19 cellular contexts compared by ENCODE assay signal in genomic region chr13:80465321-80465720, GRCh38.
DNase-seq lines count a peak whose midpoint lies in the region; ATAC-seq and TF ChIP-seq lines count a peak whose summit lies in the region.
"Had no signal": no experiment of that assay in that cellular context is flagged by ENCODE, and none has a peak within 500 bp of the region (broad histone marks: within the 10 kb centered on the region; RNA-seq: fewer than 3 reads in every experiment).

No MANE protein-coding gene starts in this region.

- H3K27me3 ChIP-seq in left ventricle myocardium inferior (ENCODE audit: low read depth) (no peaks in the 10 kb centered on the region), right cardiac atrium (ENCODE audit: control insufficient read depth, insufficient read depth) (no peaks in the 10 kb centered on the region), thyroid gland (no peaks in the 10 kb centered on the region)

- no peak for TF ChIP-seq CTCF in left ventricle myocardium inferior (IDR thresholded peaks at IDR 0.05; ENCODE audit: borderline replicate concordance)
- no peak for TF ChIP-seq CTCF in thyroid gland (IDR thresholded peaks at IDR 0.05)

- intact Hi-C loops in left ventricle myocardium inferior (cut with micrococcal nuclease) (no loop called here), right cardiac atrium (cut with DNase I) (no loop called here), thyroid gland (cut with DNase I) (no loop called here)

- H3K9me3 ChIP-seq in left ventricle myocardium inferior (replicated peaks): peaks cover 5% of the 10 kb centered on the region
- H3K9me3 ChIP-seq in right cardiac atrium (ENCODE audit: control insufficient read depth, low read length): no peaks in the 10 kb centered on the region
- H3K9me3 ChIP-seq in thyroid gland: no peaks in the 10 kb centered on the region
- H3K9me3 ChIP-seq: A549, Caco-2 had no signal

- no peak for DNase-seq in left ventricle myocardium inferior
- DNase-seq in right cardiac atrium: no peak
- peak; percentile 66 for DNase-seq in left lobe of liver (ENCODE audit: low spot score)
- DNase-seq in renal cortical epithelial cell (ENCODE audit: low read depth): peak; percentile 47
- peak; percentile 63 to 67 for DNase-seq in thyroid gland
- no peak for DNase-seq in Kasumi-1 (lab: John Stamatoyannopoulos, UW)
- no peak for DNase-seq in medulla oblongata (ENCODE audit: extremely low spot score)
- DNase-seq: AML-193; Caco-2; Calu3; CD4-positive, alpha-beta T cell; CD8-positive, alpha-beta T cell; DMS79 treated with DMSO at 0.1 percent for 48 hours; GF-D8 had no signal

- no peak for TF ChIP-seq POLR2A in thyroid gland (IDR thresholded peaks at IDR 0.05)

- peak overlapping the region; percentile 27 for H3K27ac ChIP-seq in left ventricle myocardium inferior (replicated peaks)
- H3K27ac ChIP-seq in right cardiac atrium (ENCODE audit: low read length): no peak overlapping the region
- no peak overlapping the region for H3K27ac ChIP-seq in thyroid gland
- H3K27ac ChIP-seq: 22Rv1; A549; BLaER1 treated with 17β-estradiol and CSF1 and Interleukin-3, amounts not matched to agents 10 nM and 100 nM; C4-2B had no signal

- peaks cover 37% of the 10 kb centered on the region for H3K4me1 ChIP-seq in left ventricle myocardium inferior
- H3K4me1 ChIP-seq in right cardiac atrium (ENCODE audit: control insufficient read depth, insufficient read depth, low read length): peaks cover 4% of the 10 kb centered on the region
- peaks cover 19 to 23% of the 10 kb centered on the region in 2 donors for H3K4me1 ChIP-seq in thyroid gland
- H3K4me1 ChIP-seq: Caco-2 had no signal

- 43% methylated on average over 2 of the region's 2 CpGs for WGBS in right cardiac atrium
- 22 to 34% methylated on average over 2 of the region's 2 CpGs for WGBS in thyroid gland, 2 donors

- H3K36me3 ChIP-seq in left ventricle myocardium inferior (no peaks in the 10 kb centered on the region), thyroid gland (no peaks in the 10 kb centered on the region)
- H3K36me3 ChIP-seq: BLaER1 treated with 17β-estradiol and CSF1 and Interleukin-3, amounts not matched to agents 10 nM and 100 nM had no signal

- ATAC-seq in right cardiac atrium (no peak), left lobe of liver (peak; percentile 82), SK-N-SH treated with all-trans-retinoic acid at 6 μM for 48 hours (no peak)
- ATAC-seq: A549; CD8-positive, alpha-beta T cell had no signal

- H3K4me3 ChIP-seq in left ventricle myocardium inferior (no peak overlapping the region), right cardiac atrium (ENCODE audit: low read length) (no peak overlapping the region), thyroid gland (replicated peaks in 1 of 3) (no peak overlapping the region)
- H3K4me3 ChIP-seq: A549; BLaER1 treated with 17β-estradiol and CSF1 and Interleukin-3, amounts not matched to agents 10 nM and 100 nM had no signal

TF ChIP-seq in SK-N-SH treated with all-trans-retinoic acid at 6 μM for 48 hours, 23 proteins besides CTCF, POLR2A, EP300 and RAD21:
- TF ChIP-seq ESRRG (CRISPR knock-in tag; IDR thresholded peaks at IDR 0.05) (no peak), GLIS3 (CRISPR knock-in tag; IDR thresholded peaks at IDR 0.05) (no peak), TOX (CRISPR knock-in tag; IDR thresholded peaks at IDR 0.05; ENCODE audit: borderline replicate concordance) (no peak), OSR1 (CRISPR knock-in tag; IDR thresholded peaks at IDR 0.05) (no peak), SNAI2 (CRISPR knock-in tag; IDR thresholded peaks at IDR 0.05) (no peak), ARNTL (CRISPR knock-in tag; IDR thresholded peaks at IDR 0.05; ENCODE audit: borderline replicate concordance, low read depth) (no peak), CREB5 (CRISPR knock-in tag; IDR thresholded peaks at IDR 0.05; ENCODE audit: low read depth) (no peak), ZNF70 (CRISPR knock-in tag; IDR thresholded peaks at IDR 0.05) (no peak), CSRNP3 (CRISPR knock-in tag; IDR thresholded peaks at IDR 0.05) (no peak), RARB (CRISPR knock-in tag; IDR thresholded peaks at IDR 0.05) (no peak), ZC3H10 (CRISPR knock-in tag; IDR thresholded peaks at IDR 0.05) (no peak)

Comparison
In these comparisons a context has a peak if more than half of its experiments do, and no peak if none do; other contexts are left out.
1. DNase-seq: peak in left lobe of liver (single experiment), renal cortical epithelial cell (single experiment) and thyroid gland (2 of 2); none in left ventricle myocardium inferior (single experiment), right cardiac atrium (0 of 3), Kasumi-1 (0 of 2) and medulla oblongata (single experiment).